ENCODE assay signal across 21 cellular contexts in genomic region chr12:128652136-128652751, GRCh38.
"Had no signal": no experiment of that assay in that cellular context is flagged by ENCODE, and none has a peak within 500 bp of the region (broad histone marks: within the 10 kb centered on the region; RNA-seq: fewer than 3 reads in every experiment).

No MANE protein-coding gene starts in this region.

- H3K27me3 ChIP-seq: breast epithelium, neural progenitor cell, SJCRH30, suprapubic skin had no signal

- H3K4me1 ChIP-seq: breast epithelium, parathyroid adenoma, SJCRH30, suprapubic skin had no signal

- DNase-seq: activated CD4-positive, alpha-beta T cell treated with anti-CD3 and anti-CD28 coated beads, Interleukin-2, amount 10 ng/mL, durations not matched to agents 7 days and 5 days; activated CD8-positive, alpha-beta memory T cell treated with anti-CD3 and anti-CD28 coated beads, Interleukin-2, amount 50 U/mL, for 4 hours; activated naive CD4-positive, alpha-beta T cell treated with anti-CD3 and anti-CD28 coated beads, Interleukin-2, amount 10 ng/mL, durations not matched to agents 7 days and 5 days; activated T-cell treated with anti-CD3 and anti-CD28 coated beads, Interleukin-2, amount 50 U/mL, for 4 hours; cerebellar nuclear complex; endodermal cell; foreskin fibroblast; mesenchymal stem cell; mucosa of descending colon; naive B cell; SJCRH30; stimulated activated CD4-positive, alpha-beta T cell treated with anti-CD3 and anti-CD28 coated beads, Interleukin-12 subunit alpha, Interleukin-12 subunit beta, amount 100 ng/mL, for 4 hours; stimulated activated CD4-positive, alpha-beta T cell treated with anti-CD3 and anti-CD28 coated beads, Interleukin-1b, Interleukin-23, amount 100 ng/mL, for 48 hours; stimulated activated naive CD4-positive, alpha-beta T cell treated with Interleukin-2 at 50 U/mL for 16 hours had no signal

- ATAC-seq: activated CD4-positive, CD25-positive, alpha-beta regulatory T cell treated with anti-CD3 and anti-CD28 coated beads, Interleukin-2, amount 50 U/mL, for 24 hours; activated T-cell treated with anti-CD3 and anti-CD28 coated beads, Interleukin-2, amount 50 U/mL, for 4 hours; mucosa of descending colon had no signal

- H3K4me3 ChIP-seq: breast epithelium, mucosa of descending colon, neural progenitor cell, SJCRH30, suprapubic skin had no signal

- H3K9me3 ChIP-seq: mucosa of descending colon, SJCRH30 had no signal

- FAIRE-seq: astrocyte had no signal

- H3K27ac ChIP-seq: breast epithelium, epithelial cell of prostate, neural progenitor cell, parathyroid adenoma, SJCRH30, suprapubic skin had no signal

- H3K36me3 ChIP-seq: breast epithelium, neural progenitor cell, SJCRH30, suprapubic skin had no signal
